ENCODE assay signal across 18 cellular contexts in genomic region chr2:40105593-40105992, GRCh38.
A peak's percentile ranks its signal among the peaks of the same experiment; 100 is the strongest.
DNase-seq lines count a peak whose midpoint lies in the region; ATAC-seq and TF ChIP-seq lines count a peak whose summit lies in the region.
"Had no signal": no experiment of that assay in that cellular context is flagged by ENCODE, and none has a peak within 500 bp of the region (broad histone marks: within the 10 kb centered on the region; RNA-seq: fewer than 3 reads in every experiment).

No MANE protein-coding gene starts in this region.

- H3K9me3 ChIP-seq in esophagus squamous epithelium (no peaks in the 10 kb centered on the region), neuronal stem cell (replicated peaks in 1 of 2; ENCODE audit: control insufficient read depth in 2 of 2, insufficient read depth in 1 of 2, low read depth in 1 of 2, low read length in 2 of 2) (no peaks in the 10 kb centered on the region)
- H3K9me3 ChIP-seq in CD8-positive, alpha-beta T cell (ENCODE audit: low read length): no peaks in the 10 kb centered on the region
- H3K9me3 ChIP-seq: pancreas, Peyer's patch had no signal

- no peak for ATAC-seq in CD8-positive, alpha-beta T cell
- ATAC-seq in activated CD8-positive, alpha-beta T cell treated with anti-CD3 and anti-CD28 coated beads, Interleukin-2, amount 10 ng/mL, durations not matched to agents 7 days and 5 days: no peak
- ATAC-seq in HG03175 (IDR thresholded peaks at IDR 0.05; ENCODE audit: unreplicated experiment): no peak
- no peak for ATAC-seq in GM18873 (IDR thresholded peaks at IDR 0.05; ENCODE audit: low FRiP score, unreplicated experiment)
- ATAC-seq: pancreas had no signal

- H3K36me3 Mint-ChIP-seq in CD8-positive, alpha-beta T cell: no peaks in the 10 kb centered on the region
- no peaks in the 10 kb centered on the region for H3K36me3 Mint-ChIP-seq in activated CD8-positive, alpha-beta T cell treated with anti-CD3 and anti-CD28 coated beads, Interleukin-2, amount 10 ng/mL, durations not matched to agents 7 days and 5 days (ENCODE audit: low read depth)
- H3K36me3 Mint-ChIP-seq: activated naive CD8-positive, alpha-beta T cell treated with anti-CD3 and anti-CD28 coated beads for 36 hours had no signal

- intact Hi-C loops in esophagus squamous epithelium (cut with DNase I): no loop called here
- intact Hi-C loops in CD8-positive, alpha-beta T cell (cut with DNase I, micrococcal nuclease): no loop called here

- no peak overlapping the region for H3K4ac ChIP-seq in neuronal stem cell (ENCODE audit: low read length)

- no peak for TF ChIP-seq POLR2A in esophagus squamous epithelium (IDR thresholded peaks at IDR 0.05)

- no peak overlapping the region for H2AK5ac ChIP-seq in neuronal stem cell (ENCODE audit: low read depth, low read length)

- no peaks in the 10 kb centered on the region for H3K9me3 Mint-ChIP-seq in CD8-positive, alpha-beta T cell
- H3K9me3 Mint-ChIP-seq in activated CD8-positive, alpha-beta T cell treated with anti-CD3 and anti-CD28 coated beads, Interleukin-2, amount 10 ng/mL, durations not matched to agents 7 days and 5 days (ENCODE audit: insufficient read depth): no peaks in the 10 kb centered on the region
- H3K9me3 Mint-ChIP-seq: activated naive CD8-positive, alpha-beta T cell treated with anti-CD3 and anti-CD28 coated beads for 36 hours had no signal

- peaks cover 0 to 37% (median 14%) of the 10 kb centered on the region in 3 donors for H3K4me1 ChIP-seq in esophagus squamous epithelium
- H3K4me1 ChIP-seq in neuronal stem cell (ENCODE audit: control insufficient read depth in 2 of 2, insufficient read depth in 1 of 2, low read depth in 1 of 2, low read length in 2 of 2): peaks cover 9 to 25% of the 10 kb centered on the region in 2 donors
- H3K4me1 ChIP-seq in CD8-positive, alpha-beta T cell (ENCODE audit: insufficient read depth, low read length): no peaks in the 10 kb centered on the region
- H3K4me1 ChIP-seq: pancreas, Peyer's patch had no signal

- H3K4me3 Mint-ChIP-seq in CD8-positive, alpha-beta T cell: no peak overlapping the region
- no peak overlapping the region for H3K4me3 Mint-ChIP-seq in activated CD8-positive, alpha-beta T cell treated with anti-CD3 and anti-CD28 coated beads, Interleukin-2, amount 10 ng/mL, durations not matched to agents 7 days and 5 days
- H3K4me3 Mint-ChIP-seq: activated naive CD8-positive, alpha-beta T cell treated with anti-CD3 and anti-CD28 coated beads for 36 hours; CD14-positive monocyte; T-helper 1 cell treated with Interleukin-12 subunit alpha and Interleukin-12 subunit beta and Interleukin-4 antibody, amounts not matched to agents 30 μg/mL and 1 μg/mL, for 36 hours had no signal

- H3K18ac ChIP-seq in neuronal stem cell (ENCODE audit: low read length): no peak overlapping the region

- H2BK12ac ChIP-seq in neuronal stem cell (ENCODE audit: low read length): no peak overlapping the region

- H3K36me3 ChIP-seq in esophagus squamous epithelium (no peaks in the 10 kb centered on the region), neuronal stem cell (replicated peaks in 1 of 2; ENCODE audit: control insufficient read depth in 2 of 2, insufficient read depth in 2 of 2, low read length in 2 of 2) (no peaks in the 10 kb centered on the region)
- H3K36me3 ChIP-seq in CD8-positive, alpha-beta T cell (ENCODE audit: insufficient read depth, low read length): no peaks in the 10 kb centered on the region
- H3K36me3 ChIP-seq: pancreas, Peyer's patch had no signal

- POLR2A ChIA-PET in CD8-positive, alpha-beta T cell (lab: Charles Lee): no interaction called here
- POLR2A ChIA-PET in activated CD8-positive, alpha-beta T cell treated with anti-CD3 and anti-CD28 coated beads, Interleukin-2, amount 10 ng/mL, durations not matched to agents 7 days and 5 days (lab: Charles Lee): no interaction called here

- H4K91ac ChIP-seq in neuronal stem cell (ENCODE audit: low read depth, low read length, poor library complexity): no peak overlapping the region

- no peak overlapping the region for H3K9ac ChIP-seq in neuronal stem cell (ENCODE audit: low read depth, low read length, poor library complexity)

- no peak overlapping the region for H3K4me2 ChIP-seq in neuronal stem cell (ENCODE audit: insufficient read depth, low read length, poor library complexity, severe bottlenecking)

- H2BK15ac ChIP-seq in neuronal stem cell (ENCODE audit: low read length): no peak overlapping the region

- no peaks in the 10 kb centered on the region for H3K4me1 Mint-ChIP-seq in CD8-positive, alpha-beta T cell (ENCODE audit: low read depth)
- H3K4me1 Mint-ChIP-seq in activated CD8-positive, alpha-beta T cell treated with anti-CD3 and anti-CD28 coated beads, Interleukin-2, amount 10 ng/mL, durations not matched to agents 7 days and 5 days (ENCODE audit: low read depth): no peaks in the 10 kb centered on the region
- H3K4me1 Mint-ChIP-seq: activated naive CD8-positive, alpha-beta T cell treated with anti-CD3 and anti-CD28 coated beads for 36 hours had no signal

- no peaks in the 10 kb centered on the region for H3K27me3 ChIP-seq in esophagus squamous epithelium
- no peaks in the 10 kb centered on the region for H3K27me3 ChIP-seq in neuronal stem cell (ENCODE audit: control insufficient read depth in 3 of 3, insufficient read depth in 3 of 3, low read depth in 1 of 3, low read length in 3 of 3)
- H3K27me3 ChIP-seq in CD8-positive, alpha-beta T cell (ENCODE audit: insufficient read depth, low read length): no peaks in the 10 kb centered on the region
- H3K27me3 ChIP-seq: pancreas, Peyer's patch had no signal

- H4K8ac ChIP-seq in neuronal stem cell (ENCODE audit: low read depth, low read length): no peak overlapping the region

- no peak overlapping the region for H3K27ac Mint-ChIP-seq in CD8-positive, alpha-beta T cell
- no peak overlapping the region for H3K27ac Mint-ChIP-seq in activated CD8-positive, alpha-beta T cell treated with anti-CD3 and anti-CD28 coated beads, Interleukin-2, amount 10 ng/mL, durations not matched to agents 7 days and 5 days
- H3K27ac Mint-ChIP-seq: activated naive CD8-positive, alpha-beta T cell treated with anti-CD3 and anti-CD28 coated beads for 36 hours; CD14-positive monocyte; T-helper 1 cell treated with Interleukin-12 subunit alpha and Interleukin-12 subunit beta and Interleukin-4 antibody, amounts not matched to agents 30 μg/mL and 1 μg/mL, for 36 hours had no signal

- no peak overlapping the region for H3K14ac ChIP-seq in neuronal stem cell (ENCODE audit: low read length)

- H3K27ac ChIP-seq in esophagus squamous epithelium (peak overlapping the region in 3 of 4 donors; percentile 10 to 49 (median 40)), neuronal stem cell (replicated peaks; ENCODE audit: low read length) (no peak overlapping the region)
- H3K27ac ChIP-seq in CD8-positive, alpha-beta T cell (ENCODE audit: low read depth, low read length): no peak overlapping the region
- H3K27ac ChIP-seq: pancreas, Peyer's patch had no signal

- TF ChIP-seq CTCF in esophagus squamous epithelium (IDR thresholded peaks at IDR 0.05): no peak
- TF ChIP-seq CTCF in CD8-positive, alpha-beta T cell (IDR thresholded peaks at IDR 0.05): no peak

- CTCF ChIA-PET in CD8-positive, alpha-beta T cell (lab: Charles Lee): no interaction called here
- CTCF ChIA-PET in activated CD8-positive, alpha-beta T cell treated with anti-CD3 and anti-CD28 coated beads, Interleukin-2, amount 10 ng/mL, durations not matched to agents 7 days and 5 days (lab: Charles Lee): no interaction called here

- H2BK120ac ChIP-seq in neuronal stem cell (ENCODE audit: low read depth, low read length): no peak overlapping the region

- H3K4me3 ChIP-seq in esophagus squamous epithelium: peak overlapping the region in 1 of 4 donors; percentile 27
- no peak overlapping the region for H3K4me3 ChIP-seq in neuronal stem cell (ENCODE audit: low read length in 2 of 2)
- no peak overlapping the region for H3K4me3 ChIP-seq in CD8-positive, alpha-beta T cell (ENCODE audit: low read depth, low read length)
- H3K4me3 ChIP-seq: pancreas, Peyer's patch had no signal

- H2AFZ ChIP-seq in neuronal stem cell (ENCODE audit: low read length): peak overlapping the region; percentile 40

- H3K27me3 Mint-ChIP-seq in CD8-positive, alpha-beta T cell (ENCODE audit: low read depth): no peaks in the 10 kb centered on the region
- H3K27me3 Mint-ChIP-seq in activated CD8-positive, alpha-beta T cell treated with anti-CD3 and anti-CD28 coated beads, Interleukin-2, amount 10 ng/mL, durations not matched to agents 7 days and 5 days (ENCODE audit: low read depth): no peaks in the 10 kb centered on the region

- H2BK5ac ChIP-seq in neuronal stem cell (ENCODE audit: low read length): no peak overlapping the region

- 30 to 51% methylated on average over 5 of the region's 5 CpGs for WGBS in esophagus squamous epithelium, 2 donors
- no CpG with 5 or more reads among the region's 5 CpGs for WGBS in neuronal stem cell (ENCODE audit: extremely low coverage in 2 of 2, insufficient read length in 2 of 2, insufficient replicate concordance in 1 of 2), 2 donors

- peak; percentile 70 for DNase-seq in DMS79 treated with DMSO at 0.1 percent for 48 hours (lab: John Stamatoyannopoulos, UW)
- DNase-seq in NCI-H82 (lab: John Stamatoyannopoulos, UW): peak; percentile 40
- DNase-seq in esophagus squamous epithelium (lab: John Stamatoyannopoulos, UW): no peak
- no peak for DNase-seq in neuronal stem cell (ENCODE audit: low spot score)
- no peak for DNase-seq in CD8-positive, alpha-beta T cell
- DNase-seq in activated CD8-positive, alpha-beta T cell treated with anti-CD3 and anti-CD28 coated beads, Interleukin-2, amount 10 ng/mL, durations not matched to agents 7 days and 5 days: no peak
- DNase-seq: activated CD4-positive, alpha-beta T cell treated with anti-CD3 and anti-CD28 coated beads for 1 hour; activated naive CD8-positive, alpha-beta T cell treated with anti-CD3 and anti-CD28 coated beads for 36 hours; activated T-cell treated with anti-CD3 and anti-CD28 coated beads for 4 hours; KG1; NCI-H1436; NCI-H524; pancreas; Peyer's patch had no signal

- H3K79me1 ChIP-seq in neuronal stem cell (ENCODE audit: low read depth, low read length): no peaks in the 10 kb centered on the region

- H3K23ac ChIP-seq in neuronal stem cell (ENCODE audit: low read depth, low read length, poor library complexity): no peak overlapping the region

Comparison
In these comparisons a context has a peak if more than half of its experiments do, and no peak if none do; other contexts are left out.
1. DNase-seq: peak in DMS79 treated with DMSO at 0.1 percent for 48 hours (single experiment) and NCI-H82 (single experiment); none in esophagus squamous epithelium (single experiment), neuronal stem cell (single experiment), CD8-positive, alpha-beta T cell (0 of 7) and activated CD8-positive, alpha-beta T cell treated with anti-CD3 and anti-CD28 coated beads, Interleukin-2, amount 10 ng/mL, durations not matched to agents 7 days and 5 days (single experiment).
2. H3K27ac ChIP-seq: peak in esophagus squamous epithelium (3 of 4); none in neuronal stem cell (single experiment) and CD8-positive, alpha-beta T cell (single experiment).